In the genomic region with DNA sequence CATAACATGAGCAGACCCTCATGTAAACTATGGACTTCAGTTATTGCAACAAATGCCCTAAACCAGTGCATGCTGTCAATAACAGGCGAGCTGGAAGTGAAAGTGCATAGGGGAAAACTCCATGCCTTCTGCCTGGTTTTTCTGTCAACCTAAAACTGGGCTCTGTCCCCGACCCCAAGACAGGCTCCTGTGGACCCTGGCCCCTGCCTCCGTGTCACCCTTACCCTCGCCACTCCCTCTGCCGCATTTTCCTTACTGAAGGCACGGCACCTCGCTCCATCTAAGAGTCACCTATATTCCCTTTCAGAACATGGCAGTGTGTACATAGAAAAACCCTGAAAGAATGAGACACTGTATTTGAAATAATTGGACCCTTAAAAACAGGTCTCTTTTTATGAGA, we compare ENCODE assay signal across 23 cellular contexts.
DNase-seq lines count a peak whose midpoint lies in the region; FAIRE-seq and TF ChIP-seq lines count a peak whose summit lies in the region.
"Had no signal": no experiment of that assay in that cellular context is flagged by ENCODE, and none has a peak within 500 bp of the region (broad histone marks: within the 10 kb centered on the region; RNA-seq: fewer than 3 reads in every experiment).

No MANE protein-coding gene starts in this region.

- H3K36me3 ChIP-seq in kidney (ENCODE audit: control insufficient read depth in 1 of 2, insufficient read depth in 2 of 2, low read length in 2 of 2), result peaks cover 8 to 13% of the 10 kb centered on the region in 2 donors
- H3K36me3 ChIP-seq: BE2C, BLaER1 had no signal

- no peak overlapping the region for H3K4me3 ChIP-seq in kidney (ENCODE audit: low read length in 2 of 2)
- H3K4me3 ChIP-seq: BLaER1 had no signal

- no peaks in the 10 kb centered on the region for H3K4me1 ChIP-seq in kidney (ENCODE audit: control insufficient read depth in 1 of 2, insufficient read depth in 1 of 2, low read depth in 1 of 2, low read length in 2 of 2)
- H3K4me1 ChIP-seq: BE2C had no signal

- H3K9me3 ChIP-seq in kidney (ENCODE audit: control insufficient read depth in 1 of 2, low read length in 2 of 2), result no peaks in the 10 kb centered on the region
- H3K9me3 ChIP-seq: BE2C, BLaER1 had no signal

- no peak for TF ChIP-seq CTCF in VCaP (conservative IDR thresholded peaks at IDR 0.05)
- TF ChIP-seq CTCF in kidney (IDR thresholded peaks at IDR 0.05; ENCODE audit: borderline replicate concordance, extremely low read depth, insufficient read depth), result no peak

- no peak overlapping the region for H3K9ac ChIP-seq in kidney (ENCODE audit: low read length in 2 of 2)
- H3K9ac ChIP-seq: BLaER1 had no signal

- intact Hi-C loops in kidney (cut with DNase I), result no loop called here
- intact Hi-C loops in posterior vena cava (cut with DNase I), result no loop called here

- peak; percentile 9 for DNase-seq in kidney
- DNase-seq in posterior vena cava (ENCODE audit: low spot score), result peak; percentile 35
- no peak for DNase-seq in DMS79 (lab: John Stamatoyannopoulos, UW)
- DNase-seq in HPDE6-E6E7 (ENCODE audit: extremely low spot score), result no peak
- no peak for DNase-seq in anterior cingulate cortex (lab: John Stamatoyannopoulos, UW)
- DNase-seq: 8988T; ACHN; BE2C; C1 segment of cervical spinal cord; CD4-positive, alpha-beta memory T cell; CD4-positive, CD25-positive, alpha-beta regulatory T cell; CD8-positive, alpha-beta memory T cell; COR-L47; DMS 273 treated with DMSO at 0.1 percent for 48 hours; DMS153; DMS53; GF-D8 had no signal

- FAIRE-seq in kidney (lab: Jason Lieb, UNC), result no peak
- FAIRE-seq: A204.1, G401.6, GM12891, GM19239 had no signal

- peak overlapping the region; percentile 100; the same call in 1 of the 2 replicates for H3K27ac ChIP-seq in VCaP
- H3K27ac ChIP-seq in kidney (ENCODE audit: low read depth in 2 of 2, low read length in 2 of 2), result no peak overlapping the region
- H3K27ac ChIP-seq: BLaER1 had no signal

Comparison
In these comparisons a context has a peak if more than half of its experiments do, and no peak if none do; other contexts are left out.
1. DNase-seq: peak in kidney (single experiment) and posterior vena cava (single experiment); none in DMS79 (single experiment), HPDE6-E6E7 (single experiment) and anterior cingulate cortex (0 of 58).